ENCODE assay signal across 14 cellular contexts in the genomic region with DNA sequence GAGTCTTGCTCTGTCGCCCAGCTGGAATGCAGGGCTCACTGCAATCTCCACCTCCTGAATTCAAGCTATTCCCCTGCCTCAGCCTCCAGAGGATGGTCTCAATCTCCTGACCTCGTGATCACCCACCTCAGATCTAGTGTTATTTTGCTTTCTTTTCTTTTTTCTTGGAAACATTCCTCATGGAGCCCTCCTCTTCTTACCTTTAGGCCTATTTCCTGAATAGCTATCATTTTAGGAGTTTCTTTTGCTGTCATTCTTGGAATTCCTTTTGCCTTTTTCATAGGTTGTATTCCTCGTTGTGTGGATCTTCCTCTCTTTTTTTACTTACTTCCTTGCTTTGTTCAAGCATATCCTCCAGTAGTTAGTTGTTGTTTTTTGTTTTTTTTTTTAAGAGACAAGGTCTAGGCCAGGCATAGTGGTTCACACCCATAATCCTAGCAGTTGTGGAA.
DNase-seq lines count a peak whose midpoint lies in the region; ATAC-seq, FAIRE-seq and TF ChIP-seq lines count a peak whose summit lies in the region.
"Had no signal": no experiment of that assay in that cellular context is flagged by ENCODE, and none has a peak within 500 bp of the region (broad histone marks: within the 10 kb centered on the region; RNA-seq: fewer than 3 reads in every experiment).

No MANE protein-coding gene starts in this region.

- FAIRE-seq in urothelium cell line (lab: Jason Lieb, UNC) = no peak

- H3K27ac ChIP-seq in heart right ventricle (peak overlapping the region in 3 of 10 donors; percentile 17 to 56 (median 40)), iPS-20b (ENCODE audit: low read length) (peak overlapping the region; percentile 87)
- H3K27ac ChIP-seq: tibial artery had no signal

- H3K36me3 ChIP-seq in heart right ventricle (no peaks in the 10 kb centered on the region), iPS-20b (ENCODE audit: insufficient read depth, low read depth, low read length) (no peaks in the 10 kb centered on the region)
- H3K36me3 ChIP-seq: tibial artery had no signal

- peak overlapping the region; percentile 74; the same call in 1 of the 2 replicates for H3K9ac ChIP-seq in iPS-20b (ENCODE audit: low read depth, low read length)

- no peak overlapping the region for H3K4me3 ChIP-seq in heart right ventricle
- peak overlapping the region; percentile 57; the same call in 1 of the 2 replicates for H3K4me3 ChIP-seq in iPS-20b (ENCODE audit: low read length)
- H3K4me3 ChIP-seq: tibial artery had no signal

- H3K4me1 ChIP-seq in heart right ventricle (peaks cover 0 to 57% (median 18%) of the 10 kb centered on the region in 9 donors), iPS-20b (ENCODE audit: insufficient read depth, low read length) (peaks cover 82% of the 10 kb centered on the region)

- ATAC-seq in heart right ventricle (peak in 5 of 8 donors; percentile 61 to 80 (median 69)), HG03354 (IDR thresholded peaks at IDR 0.05; ENCODE audit: poor library complexity, severe bottlenecking, unreplicated experiment) (no peak)
- no peak for ATAC-seq in activated naive CD4-positive, alpha-beta T cell treated with anti-CD3 and anti-CD28 coated beads, Interleukin-2, amount 50 U/mL, for 72 hours

- DNase-seq in heart right ventricle (no peak), cardiac septum (ENCODE audit: low spot score) (no peak), astrocyte of the hippocampus (ENCODE audit: low read depth, low spot score) (peak; percentile 43), urothelium cell line (ENCODE audit: low spot score) (peak; percentile 34), cerebellar cortex (ENCODE audit: low spot score) (no peak)
- no peak for DNase-seq in activated naive CD4-positive, alpha-beta T cell treated with anti-CD3 and anti-CD28 coated beads, Interleukin-2, amount 50 U/mL, for 72 hours (ENCODE audit: low spot score in 2 of 2)
- DNase-seq: 8988T; activated CD4-positive, alpha-beta T cell treated with anti-CD3 and anti-CD28 coated beads, Interleukin-2, amount 50 U/mL, for 1 hour; activated naive CD4-positive, alpha-beta T cell treated with anti-CD3 and anti-CD28 coated beads for 36 hours; DMS79 treated with DMSO at 0.1 percent for 48 hours; NCI-H526 treated with DMSO at 0.1 percent for 48 hours; tibial artery had no signal

- H3K9me3 ChIP-seq in heart right ventricle (no peaks in the 10 kb centered on the region), iPS-20b (ENCODE audit: insufficient read depth, low read depth, low read length) (no peaks in the 10 kb centered on the region)
- H3K9me3 ChIP-seq: tibial artery had no signal

- 65% methylated on average over 3 of the region's 3 CpGs for whole genome bisulfite sequencing in heart right ventricle, 2 donors

- TF ChIP-seq CTCF in heart right ventricle (IDR thresholded peaks at IDR 0.05) = no peak

- H3K9me3 Mint-ChIP-seq in activated naive CD4-positive, alpha-beta T cell treated with anti-CD3 and anti-CD28 coated beads, Interleukin-2, amount 50 U/mL, for 72 hours = peaks cover 7 to 11% of the 10 kb centered on the region in 2 donors
- H3K9me3 Mint-ChIP-seq: activated naive CD4-positive, alpha-beta T cell treated with anti-CD3 and anti-CD28 coated beads for 36 hours had no signal

- H3K27ac Mint-ChIP-seq in activated naive CD4-positive, alpha-beta T cell treated with anti-CD3 and anti-CD28 coated beads, Interleukin-2, amount 50 U/mL, for 72 hours = no peak overlapping the region
- H3K27ac Mint-ChIP-seq: activated naive CD4-positive, alpha-beta T cell treated with anti-CD3 and anti-CD28 coated beads for 36 hours had no signal

- H3K36me3 Mint-ChIP-seq in activated naive CD4-positive, alpha-beta T cell treated with anti-CD3 and anti-CD28 coated beads, Interleukin-2, amount 50 U/mL, for 72 hours = no peaks in the 10 kb centered on the region

- intact Hi-C loops in heart right ventricle (cut with DNase I) (no loop called here), cardiac septum (cut with DNase I) (no loop called here)

- no peaks in the 10 kb centered on the region for H3K27me3 ChIP-seq in heart right ventricle
- no peaks in the 10 kb centered on the region for H3K27me3 ChIP-seq in iPS-20b (ENCODE audit: insufficient read depth, low read length)
- H3K27me3 ChIP-seq: tibial artery had no signal

Comparison
In these comparisons a context has a peak if more than half of its experiments do, and no peak if none do; other contexts are left out.
1. ATAC-seq: peak in heart right ventricle (5 of 8); none in activated naive CD4-positive, alpha-beta T cell treated with anti-CD3 and anti-CD28 coated beads, Interleukin-2, amount 50 U/mL, for 72 hours (0 of 2) and HG03354 (single experiment).
2. DNase-seq: peak in astrocyte of the hippocampus (single experiment) and urothelium cell line (single experiment); none in heart right ventricle (0 of 2), cardiac septum (single experiment), cerebellar cortex (single experiment) and activated naive CD4-positive, alpha-beta T cell treated with anti-CD3 and anti-CD28 coated beads, Interleukin-2, amount 50 U/mL, for 72 hours (0 of 2).